Comparison of ENCODE assay signal across 8 cellular contexts in genomic region chr7:72914756-72915525, GRCh38. TPM values are rescaled to one million over a fixed set of nuclear protein-coding genes. Genes with fewer than 3 reads are reported as not detected.
DNase-seq lines count a peak whose midpoint lies in the region; ATAC-seq and TF ChIP-seq lines count a peak whose summit lies in the region.
"Not testable (repeated sequence)": the region's sequence is repeated elsewhere in the genome, so short reads cannot be mapped to it uniquely, and the experiment has no call there.

No MANE protein-coding gene starts in this region.

- POLR2A ChIA-PET in naive thymus-derived CD8-positive, alpha-beta T cell (lab: Charles Lee), result interaction anchor here (0.6 kb wide), 1 partner anchor 40 kb away, joined by 3 read pairs; no protein-coding TSS in a partner anchor

- peak; percentile 71 for DNase-seq in Daoy (ENCODE audit: low read depth)
- DNase-seq in GM23338 (ENCODE audit: low spot score), result peak; percentile 66
- peak; percentile 76 for DNase-seq in RKO (ENCODE audit: low spot score)
- peak; percentile 73 to 78 for DNase-seq in activated T-cell treated with anti-CD3 and anti-CD28 coated beads, Interleukin-2, amount 50 U/mL, for 48 hours
- DNase-seq in naive thymus-derived CD8-positive, alpha-beta T cell, result peak; percentile 10 to 74 (median 41)

- H3K36me3 Mint-ChIP-seq in GM23338 (ENCODE audit: low read depth), result peaks cover 40% of the 10 kb centered on the region
- H3K36me3 Mint-ChIP-seq in naive thymus-derived CD8-positive, alpha-beta T cell, result peaks cover 0 to 50% (median 0%) of the 10 kb centered on the region in 3 donors
- H3K36me3 Mint-ChIP-seq in stimulated activated naive CD8-positive, alpha-beta T cell treated with anti-CD3 and anti-CD28 coated beads, Interleukin-15, Interleukin-2, amounts not matched to agents 100 ng/mL and 50 ng/mL, for 24 hours (ENCODE audit: low read depth), result peaks cover 43% of the 10 kb centered on the region

- H3K27ac ChIP-seq in GM23338 (ENCODE audit: low read depth), result peak overlapping the region; percentile 64

- peak; percentile 52 for TF ChIP-seq RAD21 in Ishikawa (IDR thresholded peaks at IDR 0.05; ENCODE audit: low read depth)

- not testable (repeated sequence) for H3K4me2 ChIP-seq in GM23338

- not testable (repeated sequence) for H2AFZ ChIP-seq in GM23338

- not testable (repeated sequence) for H4K20me1 ChIP-seq in GM23338 (replicated peaks; ENCODE audit: insufficient read depth)

- peak overlapping the region; percentile 82 for H3K27ac Mint-ChIP-seq in GM23338
- peak overlapping the region in 8 of 10 donors; percentile 43 to 86 (median 77) for H3K27ac Mint-ChIP-seq in naive thymus-derived CD8-positive, alpha-beta T cell
- peak overlapping the region; percentile 38 for H3K27ac Mint-ChIP-seq in stimulated activated naive CD8-positive, alpha-beta T cell treated with anti-CD3 and anti-CD28 coated beads, Interleukin-15, Interleukin-2, amounts not matched to agents 100 ng/mL and 50 ng/mL, for 24 hours

- not testable (repeated sequence) for H3K4me3 ChIP-seq in GM23338

- H3K4me3 Mint-ChIP-seq in GM23338; naive thymus-derived CD8-positive, alpha-beta T cell; stimulated activated naive CD8-positive, alpha-beta T cell treated with anti-CD3 and anti-CD28 coated beads, Interleukin-15, Interleukin-2, amounts not matched to agents 100 ng/mL and 50 ng/mL, for 24 hours: not testable (repeated sequence)

- TF ChIP-seq EP300 in Ishikawa (IDR thresholded peaks at IDR 0.05; ENCODE audit: borderline replicate concordance), result not testable (repeated sequence)

- H3K36me3 ChIP-seq in GM23338 (ENCODE audit: insufficient read depth), result not testable (repeated sequence)

- H3F3A ChIP-seq in GM23338 (replicated peaks; ENCODE audit: low read depth), result not testable (repeated sequence)

- H3K27me3 ChIP-seq in GM23338 (ENCODE audit: insufficient read depth), result not testable (repeated sequence)

- not testable (repeated sequence) for H3K9me3 Mint-ChIP-seq in GM23338; naive thymus-derived CD8-positive, alpha-beta T cell; stimulated activated naive CD8-positive, alpha-beta T cell treated with anti-CD3 and anti-CD28 coated beads, Interleukin-15, Interleukin-2, amounts not matched to agents 100 ng/mL and 50 ng/mL, for 24 hours

- H3K27me3 Mint-ChIP-seq in GM23338 (ENCODE audit: insufficient read depth, low read depth, poor library complexity); naive thymus-derived CD8-positive, alpha-beta T cell; stimulated activated naive CD8-positive, alpha-beta T cell treated with anti-CD3 and anti-CD28 coated beads, Interleukin-15, Interleukin-2, amounts not matched to agents 100 ng/mL and 50 ng/mL, for 24 hours: not testable (repeated sequence)

- not testable (repeated sequence) for H3K4me1 ChIP-seq in GM23338 (ENCODE audit: insufficient read depth)

- ATAC-seq in GM23338 (peak; percentile 96), esophagus mucosa (peak; percentile 92)
- peak; percentile 91 to 94 for ATAC-seq in naive thymus-derived CD8-positive, alpha-beta T cell

- not testable (repeated sequence) for H3K4me1 Mint-ChIP-seq in GM23338
- peaks cover 12 to 29% (median 20%) of the 10 kb centered on the region in 4 donors for H3K4me1 Mint-ChIP-seq in naive thymus-derived CD8-positive, alpha-beta T cell
- peaks cover 32% of the 10 kb centered on the region for H3K4me1 Mint-ChIP-seq in stimulated activated naive CD8-positive, alpha-beta T cell treated with anti-CD3 and anti-CD28 coated beads, Interleukin-15, Interleukin-2, amounts not matched to agents 100 ng/mL and 50 ng/mL, for 24 hours (ENCODE audit: low read depth)

- H3K79me2 ChIP-seq in GM23338 (replicated peaks; ENCODE audit: insufficient read depth), result peaks cover 33% of the 10 kb centered on the region

- not testable (repeated sequence) for H3K9me2 ChIP-seq in GM23338 (ENCODE audit: insufficient read depth)

- peak; percentile 70 to 88 for TF ChIP-seq CTCF in GM23338 (conservative IDR thresholded peaks at IDR 0.05; ENCODE audit: low read depth in 2 of 2)

TF ChIP-seq in GM23338, 12 proteins besides CTCF, POLR2A, EP300 and RAD21:
- peak; percentile 5; the same call in 1 of the 2 replicates for TF ChIP-seq CREB1 (CRISPR knock-in tag; IDR thresholded peaks at IDR 0.05; ENCODE audit: low read depth)

RNA-seq across cellular contexts. Expression of gene POM121, which starts 10.0 kb away (rescaled TPM):
- 6.7 and 7.1 TPM in 2 replicates for total RNA-seq in Daoy (2014; rRNA removed; shearing (Covaris generic))
- 37.1 and 39.8 TPM in 2 replicates for total RNA-seq in GM23338 (2014; rRNA removed; shearing (Covaris generic))
- polyA plus RNA-seq in GM23338 (2016; fragmentation: Nextera tagmentation; extraction: Ambion mirVana), result 24.1 and 24.5 TPM in 2 replicates
- 23.4 TPM for total RNA-seq in esophagus mucosa
- 10 to 100 TPM; 65.9 to 67.8 TPM for total RNA-seq in naive thymus-derived CD8-positive, alpha-beta T cell
- polyA plus RNA-seq in naive thymus-derived CD8-positive, alpha-beta T cell, result 10 to 100 TPM in 2 of 3 donors, 1 to 10 TPM in 1; 9.0 to 18.4 (median 11.8) TPM

RNA-seq across cellular contexts. Expression of gene TRIM74, which starts 54.3 kb away (rescaled TPM):
- 0.21 TPM in 1 of 2 replicates, not detected in the other for total RNA-seq in Daoy (2014; rRNA removed; shearing (Covaris generic))
- total RNA-seq in GM23338 (2014; rRNA removed; shearing (Covaris generic)), result not detected in 2 replicates
- not detected in 2 replicates for polyA plus RNA-seq in GM23338 (2016; fragmentation: Nextera tagmentation; extraction: Ambion mirVana)
- total RNA-seq in esophagus mucosa, result not detected
- 1 to 10 TPM; 8.3 to 9.1 TPM for total RNA-seq in naive thymus-derived CD8-positive, alpha-beta T cell
- polyA plus RNA-seq in naive thymus-derived CD8-positive, alpha-beta T cell, result under 1 TPM in 2 of 3 donors, not detected in 1; 0.40 to 0.43 TPM
